15 cellular contexts compared by ENCODE assay signal in the genomic region with DNA sequence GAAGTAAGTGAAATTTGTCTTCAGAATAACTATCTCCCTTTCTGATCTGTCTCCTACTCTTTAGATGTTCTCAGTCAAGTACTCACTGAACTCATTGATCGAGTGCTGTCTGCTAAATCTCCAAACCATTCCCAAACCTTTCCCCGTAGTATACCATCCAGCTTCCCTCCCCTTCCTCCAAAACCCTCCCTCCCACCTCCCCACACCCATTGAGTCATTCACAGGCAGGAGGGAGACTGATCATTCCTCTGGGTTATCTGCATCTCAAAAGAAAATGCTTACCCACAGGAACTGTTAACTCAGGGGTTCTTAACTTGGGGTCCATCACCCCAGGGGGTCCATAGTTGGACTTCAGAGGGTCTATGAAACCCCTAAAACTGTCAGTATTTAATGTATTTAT. TPM values are rescaled to one million over a fixed set of nuclear protein-coding genes. Genes with fewer than 3 reads are reported as not detected.
DNase-seq lines count a peak whose midpoint lies in the region; ATAC-seq, FAIRE-seq and TF ChIP-seq lines count a peak whose summit lies in the region.
"Had no signal": no experiment of that assay in that cellular context is flagged by ENCODE, and none has a peak within 500 bp of the region (broad histone marks: within the 10 kb centered on the region; RNA-seq: fewer than 3 reads in every experiment).

No MANE protein-coding gene starts in this region.

- peaks cover 0 to 16% (median 0%) of the 10 kb centered on the region in 5 donors for H3K36me3 Mint-ChIP-seq in naive thymus-derived CD4-positive, alpha-beta T cell

- no peak for ATAC-seq in IMR-90 (ENCODE audit: low read depth)
- no peak for ATAC-seq in HepG2
- ATAC-seq in naive thymus-derived CD4-positive, alpha-beta T cell, result no peak
- ATAC-seq: activated CD4-positive, alpha-beta T cell treated with anti-CD3 and anti-CD28 coated beads for 36 hours had no signal

- H3K4ac ChIP-seq in IMR-90 (ENCODE audit: low read depth, low read length), result no peak overlapping the region

- dilution Hi-C loops in IMR-90 (cut with HindIII; ENCODE audit: low sequenced_read_pairs, unreplicated experiment), result no loop called here

- FAIRE-seq in HepG2 (lab: Jason Lieb, UNC), result no peak

- H3K27ac Mint-ChIP-seq in naive thymus-derived CD4-positive, alpha-beta T cell, result no peak overlapping the region
- H3K27ac Mint-ChIP-seq: activated CD4-positive, alpha-beta T cell treated with anti-CD3 and anti-CD28 coated beads for 36 hours; T-helper 2 cell treated with Interferon-gamma antibody and Interleukin-4, amounts not matched to agents 5 μg/mL and 100 μg/mL, for 36 hours had no signal

- H3K9ac ChIP-seq in IMR-90 (ENCODE audit: low read depth, low read length) (no peak overlapping the region), HepG2 (ENCODE audit: insufficient read depth, low read depth, low read length) (no peak overlapping the region)
- H3K9ac ChIP-seq: KMS-11, parathyroid adenoma had no signal

- no peak for TF ChIP-seq CTCF in IMR-90 (conservative IDR thresholded peaks at IDR 0.05; ENCODE audit: low read depth, low read length)
- TF ChIP-seq CTCF in HepG2 (CRISPR knock-in tag; IDR thresholded peaks at IDR 0.05), result no peak

- H3K4me3 ChIP-seq in IMR-90 (ENCODE audit: insufficient read depth, low read depth, low read length), result no peak overlapping the region
- no peak overlapping the region for H3K4me3 ChIP-seq in HepG2 (replicated peaks in 1 of 3; ENCODE audit: insufficient read depth in 1 of 3, low read depth in 2 of 3, low read length in 3 of 3)
- H3K4me3 ChIP-seq in naive thymus-derived CD4-positive, alpha-beta T cell (ENCODE audit: low read length), result no peak overlapping the region
- H3K4me3 ChIP-seq: GM12878 had no signal

- POLR2A ChIA-PET in IMR-90 (lab: Charles Lee; ENCODE audit: unreplicated experiment), result no interaction called here
- POLR2A ChIA-PET in HepG2 (lab: Yijun Ruan, JAX), result interaction anchor here (2.1 kb wide), 1 partner anchor 37 kb away, joined by 13 read pairs; a partner anchor contains a TSS
- POLR2A ChIA-PET in naive thymus-derived CD4-positive, alpha-beta T cell (lab: Charles Lee), result no interaction called here

- no peak for TF ChIP-seq EP300 in HepG2 (IDR thresholded peaks at IDR 0.05; ENCODE audit: low read depth in 2 of 2, low read length in 2 of 2)
- TF ChIP-seq EP300 in HepG2 (CRISPR knock-in tag; IDR thresholded peaks at IDR 0.05; ENCODE audit: borderline replicate concordance), result no peak

- H3K4me3 Mint-ChIP-seq in naive thymus-derived CD4-positive, alpha-beta T cell, result peak overlapping the region in 1 of 10 donors; percentile 29
- H3K4me3 Mint-ChIP-seq: activated CD4-positive, alpha-beta T cell treated with anti-CD3 and anti-CD28 coated beads for 36 hours; central memory CD8-positive, alpha-beta T cell; T-helper 2 cell treated with Interferon-gamma antibody and Interleukin-4, amounts not matched to agents 5 μg/mL and 100 μg/mL, for 36 hours had no signal

- BruUV-seq in IMR-90 (replicated peaks; lab: Mats Ljungman, UMichigan) (no TSS peak), HepG2 (replicated peaks; lab: Mats Ljungman, UMichigan) (no TSS peak)

- peaks cover 0 to 15% (median 9%) of the 10 kb centered on the region in 7 donors for H3K4me1 Mint-ChIP-seq in naive thymus-derived CD4-positive, alpha-beta T cell

- no peak overlapping the region for H2AK5ac ChIP-seq in IMR-90 (ENCODE audit: low read depth, low read length)

- H2BK120ac ChIP-seq in IMR-90 (ENCODE audit: low read depth, low read length), result no peak overlapping the region

- H3K27ac ChIP-seq in IMR-90 (ENCODE audit: insufficient read depth, low read length), result no peak overlapping the region
- peak overlapping the region; percentile 8 for H3K27ac ChIP-seq in caudate nucleus (ENCODE audit: low read depth, low read length)
- no peak overlapping the region for H3K27ac ChIP-seq in HepG2 (ENCODE audit: extremely low read length, insufficient read depth, low read length)
- no peak overlapping the region for H3K27ac ChIP-seq in naive thymus-derived CD4-positive, alpha-beta T cell (ENCODE audit: low read depth, low read length)
- H3K27ac ChIP-seq: adrenal gland, KMS-11, parathyroid adenoma had no signal

- H4K5ac ChIP-seq in IMR-90 (ENCODE audit: low read depth, low read length), result no peak overlapping the region

- H3K27me3 Mint-ChIP-seq in naive thymus-derived CD4-positive, alpha-beta T cell, result peaks cover 0 to 2% (median 0%) of the 10 kb centered on the region in 5 donors
- H3K27me3 Mint-ChIP-seq: central memory CD8-positive, alpha-beta T cell had no signal

- no peaks in the 10 kb centered on the region for H3K79me2 ChIP-seq in HepG2 (ENCODE audit: insufficient read depth, low read length)
- H3K79me2 ChIP-seq: parathyroid adenoma had no signal

- intact Hi-C loops in IMR-90 (cut with micrococcal nuclease) (loop anchor here (5.0 kb wide), 2 partner anchors 154 to 926 kb away; no protein-coding TSS in a partner anchor), HepG2 (cut with micrococcal nuclease; ENCODE audit: unreplicated experiment) (loop anchor here (2.0 kb wide), 1 partner anchor 156 kb away; no protein-coding TSS in a partner anchor)
- intact Hi-C loops in naive thymus-derived CD4-positive, alpha-beta T cell (cut with micrococcal nuclease), result loop anchor here (2.0 kb wide), 3 partner anchors 38 to 318 kb away; a partner anchor contains a TSS

- WGBS in IMR-90 (ENCODE audit: extremely low coverage in 2 of 2, insufficient read length in 1 of 2), 2 experiments, result 83% methylated on average over 1 of the region's 2 CpGs; no CpG with 5 or more reads in 1 of the 2 experiments
- 77% methylated on average over 2 of the region's 2 CpGs for WGBS in HepG2 (ENCODE audit: low lambda C conversion rate)

- TF ChIP-seq RAD21 in IMR-90 (IDR thresholded peaks at IDR 0.05; ENCODE audit: low read length) (no peak), HepG2 (CRISPR knock-in tag; IDR thresholded peaks at IDR 0.05) (no peak)

- H4K91ac ChIP-seq in IMR-90 (ENCODE audit: insufficient read depth, low read depth, low read length), result no peak overlapping the region

- no peak overlapping the region for H3K23ac ChIP-seq in IMR-90 (ENCODE audit: low read depth, low read length)

- no peaks in the 10 kb centered on the region for H3K79me1 ChIP-seq in IMR-90 (ENCODE audit: low read depth in 1 of 2, low read length in 2 of 2)

- H3K56ac ChIP-seq in IMR-90 (ENCODE audit: extremely low read depth, insufficient read depth, low read length), result no peak overlapping the region

- TF ChIP-seq POLR2A in IMR-90 (IDR thresholded peaks at IDR 0.05; ENCODE audit: low read depth, low read length) (no peak), HepG2 (IDR thresholded peaks at IDR 0.05; ENCODE audit: insufficient read depth in 1 of 2, low read depth in 2 of 2, low read length in 2 of 2) (no peak)

- CTCF ChIA-PET in IMR-90 (lab: Yijun Ruan, JAX), result interaction anchor here (0.5 to 1.2 kb wide), 5 partner anchors 10 to 219 kb away, joined by 3 read pairs; no protein-coding TSS in a partner anchor
- CTCF ChIA-PET in HepG2 (lab: Yijun Ruan, JAX; ENCODE audit: low intra/inter-chr PET ratio, low total read pairs), result interaction anchor here (1.2 to 2.6 kb wide), 5 partner anchors 40 to 219 kb away, joined by 4 to 19 read pairs (median 10); no protein-coding TSS in a partner anchor
- CTCF ChIA-PET in naive thymus-derived CD4-positive, alpha-beta T cell (lab: Charles Lee), result interaction anchor here (0.7 to 1.3 kb wide), 3 partner anchors 10 to 221 kb away, joined by 3 to 4 read pairs (median 4); no protein-coding TSS in a partner anchor

- H2BK20ac ChIP-seq in IMR-90 (ENCODE audit: low read depth, low read length), result 0 out of 2 replicates have a peak overlapping the region, but pooled peaks have one; percentile 21

- no peak overlapping the region for H2AFZ ChIP-seq in IMR-90 (replicated peaks; ENCODE audit: low read length, poor library complexity)
- no peak overlapping the region for H2AFZ ChIP-seq in HepG2 (ENCODE audit: low read length)
- H2AFZ ChIP-seq: parathyroid adenoma had no signal

- H3K9me1 ChIP-seq in IMR-90 (ENCODE audit: insufficient read depth, low read length), result peaks cover 21% of the 10 kb centered on the region

- no peaks in the 10 kb centered on the region for H3K9me3 Mint-ChIP-seq in naive thymus-derived CD4-positive, alpha-beta T cell
- H3K9me3 Mint-ChIP-seq: central memory CD8-positive, alpha-beta T cell; T-helper 2 cell treated with Interferon-gamma antibody and Interleukin-4, amounts not matched to agents 5 μg/mL and 100 μg/mL, for 36 hours had no signal

- H3K18ac ChIP-seq in IMR-90 (ENCODE audit: low read depth, low read length), result peak overlapping the region; percentile 18; the same call in 1 of the 2 replicates

- H3K14ac ChIP-seq in IMR-90 (replicated peaks; ENCODE audit: low read depth, low read length), result no peak overlapping the region

- peak overlapping the region; percentile 9 for H2BK5ac ChIP-seq in IMR-90 (ENCODE audit: low read depth, low read length, poor library complexity, severe bottlenecking)

- H3K27me3 ChIP-seq in IMR-90 (ENCODE audit: control insufficient read depth, insufficient read depth, low read length) (no peaks in the 10 kb centered on the region; the same call in 1 of the 2 replicates), HepG2 (ENCODE audit: control insufficient read depth in 1 of 2, insufficient read depth in 2 of 2, low read length in 2 of 2) (no peaks in the 10 kb centered on the region)
- no peaks in the 10 kb centered on the region for H3K27me3 ChIP-seq in naive thymus-derived CD4-positive, alpha-beta T cell (ENCODE audit: control insufficient read depth in 2 of 2, insufficient read depth in 2 of 2, low read length in 2 of 2)
- H3K27me3 ChIP-seq: adrenal gland had no signal

- in situ Hi-C loops in IMR-90 (cut with MboI; ENCODE audit: low sequenced_read_pairs) (loop anchor here (5.0 kb wide), 1 partner anchor 219 kb away; no protein-coding TSS in a partner anchor), HepG2 (cut with HindIII; ENCODE audit: extremely low pct_ligation_motif_present, low pct_unique_long_range_greater_than_20kb) (loop anchor here (5.0 kb wide), 3 partner anchors 39 to 219 kb away; a partner anchor contains a TSS)

- peak; percentile 38 for DNase-seq in EL
- DNase-seq in IMR-90, result peak; percentile 11
- DNase-seq in caudate nucleus (lab: John Stamatoyannopoulos, UW), result no peak
- no peak for DNase-seq in HepG2 (ENCODE audit: low spot score)
- no peak for DNase-seq in HuH-7 (ENCODE audit: low spot score)
- no peak for DNase-seq in NCI-H1105 (lab: John Stamatoyannopoulos, UW)
- DNase-seq in NCI-H524 (lab: John Stamatoyannopoulos, UW), result no peak
- no peak for DNase-seq in naive thymus-derived CD4-positive, alpha-beta T cell

- H2AK9ac ChIP-seq in IMR-90 (replicated peaks; ENCODE audit: low read depth, low read length, poor library complexity), result no peak overlapping the region

- H4K8ac ChIP-seq in IMR-90 (ENCODE audit: low read depth in 2 of 2, low read length in 2 of 2), result no peak overlapping the region

- H3K4me2 ChIP-seq in IMR-90 (ENCODE audit: low read depth, low read length) (no peak overlapping the region), HepG2 (ENCODE audit: low read depth, low read length) (no peak overlapping the region)
- H3K4me2 ChIP-seq: KMS-11 had no signal

- H3K36me3 ChIP-seq in IMR-90 (ENCODE audit: control insufficient read depth, insufficient read depth, low read length) (peaks cover 3% of the 10 kb centered on the region), HepG2 (replicated peaks in 1 of 2; ENCODE audit: control insufficient read depth in 1 of 2, insufficient read depth in 2 of 2, low read length in 2 of 2) (peaks cover 7 to 14% of the 10 kb centered on the region in 2 experiments)
- H3K36me3 ChIP-seq in naive thymus-derived CD4-positive, alpha-beta T cell (ENCODE audit: control insufficient read depth in 2 of 3, insufficient read depth in 3 of 3, low read length in 3 of 3), result peaks cover 0 to 13% (median 0%) of the 10 kb centered on the region in 3 experiments

- H3K9me3 ChIP-seq in IMR-90 (ENCODE audit: control insufficient read depth, insufficient read depth, low read length) (no peaks in the 10 kb centered on the region), HepG2 (ENCODE audit: low read length) (no peaks in the 10 kb centered on the region)
- H3K9me3 ChIP-seq in naive thymus-derived CD4-positive, alpha-beta T cell (ENCODE audit: control insufficient read depth in 2 of 3, low read length in 3 of 3), result no peaks in the 10 kb centered on the region
- H3K9me3 ChIP-seq: adrenal gland had no signal

- peaks cover 12% of the 10 kb centered on the region for H3K4me1 ChIP-seq in IMR-90 (ENCODE audit: control insufficient read depth, insufficient read depth, low read length)
- H3K4me1 ChIP-seq in HepG2 (ENCODE audit: insufficient read depth, low read length), result peaks cover 82% of the 10 kb centered on the region
- no peaks in the 10 kb centered on the region for H3K4me1 ChIP-seq in naive thymus-derived CD4-positive, alpha-beta T cell (ENCODE audit: control insufficient read depth in 2 of 2, insufficient read depth in 2 of 2, low read length in 2 of 2)
- H3K4me1 ChIP-seq: adrenal gland, parathyroid adenoma had no signal

- H2BK15ac ChIP-seq in IMR-90 (ENCODE audit: low read depth, low read length), result peak overlapping the region; percentile 74; the same call in 1 of the 3 replicates

- no peaks in the 10 kb centered on the region; the same call in 1 of the 2 replicates for H4K20me1 ChIP-seq in IMR-90 (ENCODE audit: insufficient read depth, low read length)
- H4K20me1 ChIP-seq in HepG2 (ENCODE audit: insufficient read depth, low read length), result no peaks in the 10 kb centered on the region

RNA-seq across cellular contexts. Expression of a gene that starts 37.4 kb away (rescaled TPM):
- 38.6 and 46.1 TPM in 2 replicates for total RNA-seq in IMR-90 (2012; rRNA removed)
- 29.2 and 29.4 TPM in 2 replicates for polyA plus RNA-seq in IMR-90 (2012; rRNA removed)
- polyA plus RNA-seq in IMR-90 (2012; cell fraction: cytosol; rRNA removed), result 11.5 and 14.4 TPM in 2 replicates
- 9.2 and 22.7 TPM in 2 replicates for polyA plus RNA-seq in IMR-90 (2012; cell fraction: nucleus; rRNA removed; ENCODE audit: low replicate concordance)
- 102 and 138 TPM in 2 replicates for total RNA-seq in HepG2 (2016; rRNA removed; fragmentation: Illumina TruSeq; extraction: Trizol)
- total RNA-seq in HepG2 (2016; cell fraction: cytosol; rRNA removed; fragmentation: Illumina TruSeq; extraction: Trizol; ENCODE audit: low read depth), result 28.5 and 30.6 TPM in 2 replicates
- total RNA-seq in HepG2 (2016; cell fraction: insoluble cytoplasmic fraction; rRNA removed; fragmentation: Illumina TruSeq; extraction: Trizol), result 105 and 133 TPM in 2 replicates
- 30.1 and 35.1 TPM in 2 replicates for total RNA-seq in HepG2 (2016; cell fraction: membrane; rRNA removed; fragmentation: Illumina TruSeq; extraction: Trizol)
- total RNA-seq in HepG2 (2016; cell fraction: nucleus; rRNA removed; fragmentation: Illumina TruSeq; extraction: Trizol), result 41.3 and 49.6 TPM in 2 replicates
- polyA plus RNA-seq in HepG2 (2011; rRNA removed), result 81.2 and 108 TPM in 2 replicates
- 60.2 and 68.1 TPM in 2 replicates for polyA plus RNA-seq in HepG2 (2011; cell fraction: cytosol; rRNA removed)
- 40.4 and 52.4 TPM in 2 replicates for polyA plus RNA-seq in HepG2 (2011; cell fraction: nucleus; rRNA removed)
- 92.4 and 114 TPM in 2 replicates for polyA plus RNA-seq in HepG2 (2012)
- polyA plus RNA-seq in HepG2 (2016; cell fraction: cytosol; fragmentation: Illumina TruSeq; extraction: Trizol; ENCODE audit: low read depth), result 18.3 and 21.0 TPM in 2 replicates
- polyA plus RNA-seq in HepG2 (2016; cell fraction: insoluble cytoplasmic fraction; fragmentation: Illumina TruSeq; extraction: Trizol; ENCODE audit: low read depth), result 135 and 142 TPM in 2 replicates
- polyA plus RNA-seq in HepG2 (2016; cell fraction: membrane; fragmentation: Illumina TruSeq; extraction: Trizol; ENCODE audit: low read depth), result 21.5 and 28.1 TPM in 2 replicates
- 59.9 and 72.8 TPM in 2 replicates for polyA plus RNA-seq in HepG2 (2016; cell fraction: nucleus; fragmentation: Illumina TruSeq; extraction: Trizol; ENCODE audit: insufficient read depth, low read depth)
- 39.6 and 69.8 TPM in 2 replicates for polyA minus RNA-seq in HepG2 (2011; rRNA and poly(A)+ RNA removed; ENCODE audit: low replicate concordance)
- polyA minus RNA-seq in HepG2 (2011; cell fraction: cytosol; rRNA and poly(A)+ RNA removed), result 71.8 and 90.7 TPM in 2 replicates
- 41.1 and 59.3 TPM in 2 replicates for polyA minus RNA-seq in HepG2 (2011; cell fraction: nucleus; rRNA and poly(A)+ RNA removed)
- total RNA-seq in naive thymus-derived CD4-positive, alpha-beta T cell, result 10 to 100 TPM in 3 of 5 experiments, 1 to 10 TPM in 2; 8.0 to 22.2 (median 10.2) TPM
- 10 to 100 TPM; 14.4 to 18.8 TPM for polyA plus RNA-seq in naive thymus-derived CD4-positive, alpha-beta T cell

Comparison
In these comparisons a context has a peak if more than half of its experiments do, and no peak if none do; other contexts are left out.
1. DNase-seq: peak in EL (single experiment) and IMR-90 (single experiment); none in caudate nucleus (0 of 61), HepG2 (single experiment), HuH-7 (single experiment), NCI-H1105 (single experiment), NCI-H524 (0 of 2) and naive thymus-derived CD4-positive, alpha-beta T cell (0 of 9).